1 cellular context compared by ENCODE assay signal in genomic region chr11:25351091-25351803, GRCh38.
TF ChIP-seq lines count a peak whose summit lies in the region.

No MANE protein-coding gene starts in this region.

TF ChIP-seq in HepG2, 621 proteins besides CTCF, POLR2A, EP300 and RAD21:
- no peak for TF ChIP-seq SP1 (IDR thresholded peaks at IDR 0.05)
- TF ChIP-seq SP1 (CRISPR knock-in tag; IDR thresholded peaks at IDR 0.05), result no peak
- TF ChIP-seq SNAPC4 (CRISPR knock-in tag; IDR thresholded peaks at IDR 0.05), result no peak
- TF ChIP-seq TARDBP (CRISPR knock-in tag; IDR thresholded peaks at IDR 0.05), result no peak
- TF ChIP-seq SKI (IDR thresholded peaks at IDR 0.05; ENCODE audit: partially characterized antibody), result no peak
- TF ChIP-seq NBN (conservative IDR thresholded peaks at IDR 0.05), result no peak
- TF ChIP-seq ZNF770 (CRISPR knock-in tag; IDR thresholded peaks at IDR 0.05), result no peak
- no peak for TF ChIP-seq TEF (CRISPR knock-in tag; IDR thresholded peaks at IDR 0.05)
- TF ChIP-seq THAP7 (CRISPR knock-in tag; IDR thresholded peaks at IDR 0.05), result no peak
- TF ChIP-seq ZUFSP (CRISPR knock-in tag; IDR thresholded peaks at IDR 0.05; ENCODE audit: borderline replicate concordance), result no peak
- TF ChIP-seq ZMYM4 (CRISPR knock-in tag; IDR thresholded peaks at IDR 0.05), result no peak
- no peak for TF ChIP-seq GZF1 (CRISPR knock-in tag; IDR thresholded peaks at IDR 0.05)
- TF ChIP-seq ZNF83 (CRISPR knock-in tag; IDR thresholded peaks at IDR 0.05; ENCODE audit: borderline replicate concordance), result no peak
- TF ChIP-seq BCLAF1 (IDR thresholded peaks at IDR 0.05), result no peak
- no peak for TF ChIP-seq ZNF777 (CRISPR knock-in tag; IDR thresholded peaks at IDR 0.05)
- TF ChIP-seq ZNF780A (CRISPR knock-in tag; IDR thresholded peaks at IDR 0.05), result no peak
- TF ChIP-seq ZNF775 (CRISPR knock-in tag; IDR thresholded peaks at IDR 0.05; ENCODE audit: borderline replicate concordance), result no peak
